Comparison of ENCODE assay signal across 1 cellular context in the genomic region with DNA sequence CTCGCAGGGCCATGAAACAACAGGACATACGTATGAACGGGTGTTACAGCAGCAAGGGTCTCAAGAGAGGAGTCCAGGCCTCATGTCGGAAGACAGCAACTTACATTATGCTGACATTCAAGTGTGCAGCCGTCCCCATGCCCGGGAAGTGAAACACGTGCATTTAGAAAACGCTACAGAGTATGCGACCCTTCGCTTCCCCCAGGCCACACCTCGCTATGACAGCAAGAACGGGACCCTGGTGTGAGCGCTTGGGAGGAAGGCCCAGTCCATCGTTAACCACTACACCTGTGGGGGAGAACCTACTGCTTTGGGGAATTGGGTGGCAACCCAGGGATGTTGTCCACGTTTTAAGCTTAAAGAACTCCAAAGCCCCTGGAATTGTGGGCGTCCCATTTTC.
TF ChIP-seq lines count a peak whose summit lies in the region.

No MANE protein-coding gene starts in this region.

TF ChIP-seq in IMR-90, 13 proteins besides CTCF, POLR2A, EP300 and RAD21:
- TF ChIP-seq MAZ (IDR thresholded peaks at IDR 0.05; ENCODE audit: borderline replicate concordance, low read depth, low read length), result no peak
- TF ChIP-seq, protein P1, sequence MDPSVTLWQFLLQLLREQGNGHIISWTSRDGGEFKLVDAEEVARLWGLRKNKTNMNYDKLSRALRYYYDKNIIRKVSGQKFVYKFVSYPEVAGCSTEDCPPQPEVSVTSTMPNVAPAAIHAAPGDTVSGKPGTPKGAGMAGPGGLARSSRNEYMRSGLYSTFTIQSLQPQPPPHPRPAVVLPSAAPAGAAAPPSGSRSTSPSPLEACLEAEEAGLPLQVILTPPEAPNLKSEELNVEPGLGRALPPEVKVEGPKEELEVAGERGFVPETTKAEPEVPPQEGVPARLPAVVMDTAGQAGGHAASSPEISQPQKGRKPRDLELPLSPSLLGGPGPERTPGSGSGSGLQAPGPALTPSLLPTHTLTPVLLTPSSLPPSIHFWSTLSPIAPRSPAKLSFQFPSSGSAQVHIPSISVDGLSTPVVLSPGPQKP (IDR thresholded peaks at IDR 0.05; ENCODE audit: borderline replicate concordance, low read depth, low read length), result no peak
- TF ChIP-seq CEBPB (IDR thresholded peaks at IDR 0.05; ENCODE audit: low read depth, low read length), result no peak
- TF ChIP-seq, protein P2, sequence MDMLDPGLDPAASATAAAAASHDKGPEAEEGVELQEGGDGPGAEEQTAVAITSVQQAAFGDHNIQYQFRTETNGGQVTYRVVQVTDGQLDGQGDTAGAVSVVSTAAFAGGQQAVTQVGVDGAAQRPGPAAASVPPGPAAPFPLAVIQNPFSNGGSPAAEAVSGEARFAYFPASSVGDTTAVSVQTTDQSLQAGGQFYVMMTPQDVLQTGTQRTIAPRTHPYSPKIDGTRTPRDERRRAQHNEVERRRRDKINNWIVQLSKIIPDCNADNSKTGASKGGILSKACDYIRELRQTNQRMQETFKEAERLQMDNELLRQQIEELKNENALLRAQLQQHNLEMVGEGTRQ (IDR thresholded peaks at IDR 0.05; ENCODE audit: low read depth, low read length), result no peak
- no peak for TF ChIP-seq RFX5 (IDR thresholded peaks at IDR 0.05; ENCODE audit: low read depth, low read length)
- no peak for TF ChIP-seq MXI1 (IDR thresholded peaks at IDR 0.05; ENCODE audit: borderline replicate concordance, low read depth, low read length)
- no peak for TF ChIP-seq MAFK (IDR thresholded peaks at IDR 0.05; ENCODE audit: low read depth, low read length)
- no peak for TF ChIP-seq SMC3 (IDR thresholded peaks at IDR 0.05; ENCODE audit: low read depth, low read length)
- TF ChIP-seq BHLHE40 (IDR thresholded peaks at IDR 0.05; ENCODE audit: low read depth, low read length), result no peak
- TF ChIP-seq NFE2L2 (IDR thresholded peaks at IDR 0.05; ENCODE audit: low read depth, low read length), result no peak
- no peak for TF ChIP-seq RCOR1 (IDR thresholded peaks at IDR 0.05; ENCODE audit: insufficient replicate concordance, low read length)
